Comparison of ENCODE assay signal across 21 cellular contexts in the genomic region with DNA sequence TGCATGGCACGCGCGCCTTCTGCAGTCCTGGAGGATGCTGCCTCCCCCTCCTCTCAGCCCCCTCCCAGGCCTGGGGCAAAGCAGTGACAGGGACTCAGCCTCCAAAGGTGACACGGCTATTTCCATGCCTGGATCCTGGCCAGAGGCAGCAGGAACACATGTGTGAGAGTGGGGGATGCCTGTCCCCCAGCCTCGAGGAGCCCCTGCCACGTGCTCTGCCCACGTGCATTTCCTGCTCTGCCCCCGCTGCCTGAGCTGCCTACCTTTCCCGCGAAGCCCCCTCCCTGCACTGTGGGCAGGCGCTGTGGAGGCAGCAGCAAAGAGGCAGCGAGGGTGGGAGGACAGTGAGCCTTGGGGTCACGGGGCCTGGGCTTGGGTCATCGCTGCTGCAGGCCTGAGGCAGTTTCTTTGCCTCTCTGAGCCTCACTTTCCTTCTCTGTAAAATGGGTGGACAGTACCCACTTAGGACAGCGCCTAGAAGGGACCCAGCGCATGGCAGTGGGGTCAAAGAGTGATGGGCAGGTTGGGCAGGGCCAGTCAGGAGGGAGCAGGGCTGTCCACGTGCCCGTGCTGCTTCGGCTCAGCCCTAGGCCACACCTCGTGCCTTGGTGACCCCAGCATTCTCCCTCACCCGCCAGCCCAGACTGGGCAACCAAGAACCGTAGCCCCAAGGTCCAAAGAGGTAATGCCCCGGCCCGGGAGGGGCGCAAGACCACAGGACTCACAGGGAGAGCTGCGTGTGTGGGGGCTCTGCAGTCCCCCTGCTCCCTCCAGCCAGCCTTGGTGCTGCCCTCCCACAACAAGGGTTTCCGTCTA. TPM values are rescaled to one million over a fixed set of nuclear protein-coding genes. Genes with fewer than 3 reads are reported as not detected.
DNase-seq lines count a peak whose midpoint lies in the region; ATAC-seq and TF ChIP-seq lines count a peak whose summit lies in the region.
"Had no signal": no experiment of that assay in that cellular context is flagged by ENCODE, and none has a peak within 500 bp of the region (broad histone marks: within the 10 kb centered on the region; RNA-seq: fewer than 3 reads in every experiment).

No MANE protein-coding gene starts in this region.

- H3K36me3 Mint-ChIP-seq in naive thymus-derived CD8-positive, alpha-beta T cell = no peaks in the 10 kb centered on the region

- peak overlapping the region in 1 of 2 experiments; percentile 49 for H3K14ac ChIP-seq in mesenchymal stem cell (ENCODE audit: low read length in 2 of 2)

- H3K27ac Mint-ChIP-seq in naive thymus-derived CD8-positive, alpha-beta T cell = no peak overlapping the region
- H3K27ac Mint-ChIP-seq: CD4-positive, alpha-beta T cell; GM23338 had no signal

- DNase-seq in BE2C (peak; percentile 43), mesenchymal stem cell (no peak), NCI-H82 (lab: John Stamatoyannopoulos, UW) (no peak)
- DNase-seq in naive thymus-derived CD8-positive, alpha-beta T cell = no peak
- no peak for DNase-seq in effector CD4-positive, alpha-beta T cell
- DNase-seq: CD4-positive, alpha-beta T cell; EL; Karpas-422; NCI-H1048; NCI-H1436; NCI-H1930; NCI-H2171 treated with DMSO at 0.1 percent for 48 hours; NCI-H510A; Peyer's patch; T-helper 9 cell had no signal

- peaks cover 31% of the 10 kb centered on the region for H3K4me1 ChIP-seq in BE2C
- H3K4me1 ChIP-seq in BLaER1 treated with 17β-estradiol and CSF1 and Interleukin-3, amounts not matched to agents 10 nM and 100 nM = peaks cover 18 to 61% (median 50%) of the 10 kb centered on the region in 10 experiments
- peaks cover 42% of the 10 kb centered on the region for H3K4me1 ChIP-seq in mesenchymal stem cell (ENCODE audit: control insufficient read depth, insufficient read depth, low read depth, low read length)
- H3K4me1 ChIP-seq: Peyer's patch had no signal

- no peak overlapping the region for H2AFZ ChIP-seq in mesenchymal stem cell (ENCODE audit: low read depth, low read length)
- H2AFZ ChIP-seq: GM23338 had no signal

- H3K27me3 ChIP-seq in BE2C (no peaks in the 10 kb centered on the region), mesenchymal stem cell (ENCODE audit: control insufficient read depth in 1 of 2, insufficient read depth in 1 of 2, low read length in 2 of 2) (peaks cover 9 to 10% of the 10 kb centered on the region in 2 experiments)
- no peaks in the 10 kb centered on the region for H3K27me3 ChIP-seq in BLaER1 treated with 17β-estradiol and CSF1 and Interleukin-3, amounts not matched to agents 10 nM and 100 nM
- H3K27me3 ChIP-seq: Peyer's patch had no signal

- H3K79me1 ChIP-seq in mesenchymal stem cell (replicated peaks; ENCODE audit: low read length, poor library complexity, severe bottlenecking) = no peaks in the 10 kb centered on the region

- WGBS in mesenchymal stem cell = 92% methylated on average over 27 of the region's 27 CpGs

- no peak overlapping the region for H3K4ac ChIP-seq in mesenchymal stem cell (ENCODE audit: low read depth in 1 of 2, low read length in 2 of 2)

- H3K4me2 ChIP-seq in BLaER1 treated with 17β-estradiol and CSF1 and Interleukin-3, amounts not matched to agents 10 nM and 100 nM = peak overlapping the region in 8 of 11 experiments; percentile 5 to 53 (median 18); a peak in 14 of 22 replicates
- H3K4me2 ChIP-seq in mesenchymal stem cell (ENCODE audit: low read length, poor library complexity, severe bottlenecking) = no peak overlapping the region
- H3K4me2 ChIP-seq: GM23338 had no signal

- no peak for TF ChIP-seq CTCF in BE2C (IDR thresholded peaks at IDR 0.05; ENCODE audit: low read depth, low read length)

- peak overlapping the region in 2 of 11 experiments; percentile 9 to 18; a peak in 2 of 22 replicates for H3K27ac ChIP-seq in BLaER1 treated with 17β-estradiol and CSF1 and Interleukin-3, amounts not matched to agents 10 nM and 100 nM
- H3K27ac ChIP-seq in angular gyrus (ENCODE audit: low read depth, low read length) (peak overlapping the region; percentile 34), mesenchymal stem cell (ENCODE audit: low read length, poor library complexity, severe bottlenecking) (no peak overlapping the region)
- H3K27ac ChIP-seq: Peyer's patch had no signal

- peak overlapping the region in 1 of 2 experiments; percentile 18 for H2BK12ac ChIP-seq in mesenchymal stem cell (ENCODE audit: low read length in 2 of 2)

- no peak overlapping the region for H3K4me3 ChIP-seq in BE2C (ENCODE audit: low read depth, low read length)
- no peak overlapping the region for H3K4me3 ChIP-seq in BLaER1 treated with 17β-estradiol and CSF1 and Interleukin-3, amounts not matched to agents 10 nM and 100 nM
- H3K4me3 ChIP-seq in mesenchymal stem cell (ENCODE audit: insufficient read depth in 1 of 2, low read depth in 1 of 2, low read length in 2 of 2) = no peak overlapping the region
- H3K4me3 ChIP-seq: GM12878, GM23338, Peyer's patch had no signal

- peak overlapping the region; percentile 54 for H2AK5ac ChIP-seq in mesenchymal stem cell (ENCODE audit: low read length, severe bottlenecking)

- H3K23ac ChIP-seq in mesenchymal stem cell (ENCODE audit: low read length in 2 of 2) = no peak overlapping the region

- no peak overlapping the region for H4K91ac ChIP-seq in mesenchymal stem cell (ENCODE audit: low read length)

- no peak overlapping the region for H2BK15ac ChIP-seq in mesenchymal stem cell (ENCODE audit: low read depth, poor library complexity, severe bottlenecking)

- H4K20me1 ChIP-seq in BLaER1 treated with 17β-estradiol and CSF1 and Interleukin-3, amounts not matched to agents 10 nM and 100 nM = peaks cover 0 to 93% (median 27%) of the 10 kb centered on the region in 11 experiments; a peak in 15 of 22 replicates

- H2BK5ac ChIP-seq in mesenchymal stem cell (ENCODE audit: low read depth, low read length, poor library complexity, severe bottlenecking) = no peak overlapping the region

- no peaks in the 10 kb centered on the region for H3K9me3 ChIP-seq in BE2C
- H3K9me3 ChIP-seq in BLaER1 treated with 17β-estradiol and CSF1 and Interleukin-3, amounts not matched to agents 10 nM and 100 nM (replicated peaks in 1 of 11) = no peaks in the 10 kb centered on the region
- H3K9me3 ChIP-seq in mesenchymal stem cell (ENCODE audit: control insufficient read depth, low read length) = no peaks in the 10 kb centered on the region
- H3K9me3 ChIP-seq: Peyer's patch had no signal

- H3K36me3 ChIP-seq in BE2C (no peaks in the 10 kb centered on the region), mesenchymal stem cell (ENCODE audit: control insufficient read depth in 1 of 2, insufficient read depth in 2 of 2, low read depth in 1 of 2, low read length in 2 of 2) (peaks cover 0 to 3% of the 10 kb centered on the region in 2 experiments)
- H3K36me3 ChIP-seq in BLaER1 treated with 17β-estradiol and CSF1 and Interleukin-3, amounts not matched to agents 10 nM and 100 nM = peaks cover 0 to 5% (median 0%) of the 10 kb centered on the region in 11 experiments; a peak in 1 of 22 replicates
- H3K36me3 ChIP-seq: Peyer's patch had no signal

- no peak overlapping the region for H3K18ac ChIP-seq in mesenchymal stem cell (ENCODE audit: low read depth in 1 of 2, low read length in 2 of 2)

- no peak for ATAC-seq in naive thymus-derived CD8-positive, alpha-beta T cell
- no peak for ATAC-seq in HG02588 (IDR thresholded peaks at IDR 0.05; ENCODE audit: unreplicated experiment)
- ATAC-seq: GM12878, GM23338, HCT116 had no signal

- H3K27me3 Mint-ChIP-seq in naive thymus-derived CD8-positive, alpha-beta T cell = no peaks in the 10 kb centered on the region
- H3K27me3 Mint-ChIP-seq: CD4-positive, alpha-beta T cell had no signal

- no peak overlapping the region for H2BK120ac ChIP-seq in mesenchymal stem cell (ENCODE audit: low read depth, low read length)

- POLR2A ChIA-PET in naive thymus-derived CD8-positive, alpha-beta T cell (lab: Charles Lee) = no interaction called here

- no peak overlapping the region for H4K8ac ChIP-seq in mesenchymal stem cell (ENCODE audit: low read length)

- peaks cover 0 to 5% (median 0%) of the 10 kb centered on the region in 4 donors for H3K4me1 Mint-ChIP-seq in naive thymus-derived CD8-positive, alpha-beta T cell

- no peak overlapping the region for H3K4me3 Mint-ChIP-seq in naive thymus-derived CD8-positive, alpha-beta T cell
- H3K4me3 Mint-ChIP-seq: CD4-positive, alpha-beta T cell; GM23338 had no signal

- H3K9me3 Mint-ChIP-seq in naive thymus-derived CD8-positive, alpha-beta T cell = no peaks in the 10 kb centered on the region
- H3K9me3 Mint-ChIP-seq: CD4-positive, alpha-beta T cell; GM23338 had no signal

- H3K9ac ChIP-seq in BLaER1 treated with 17β-estradiol and CSF1 and Interleukin-3, amounts not matched to agents 10 nM and 100 nM = no peak overlapping the region
- no peak overlapping the region for H3K9ac ChIP-seq in mesenchymal stem cell (ENCODE audit: low read length)

RNA-seq across cellular contexts. Expression of a gene that starts 48.6 kb away (rescaled TPM):
- polyA plus RNA-seq in BE2C (2012; ENCODE audit: insufficient read depth, insufficient read length, low read depth) = 4.3 TPM
- polyA plus RNA-seq in mesenchymal stem cell (2013, experiment 1 of 2) = 0.11 TPM
- polyA plus RNA-seq in mesenchymal stem cell (2013, experiment 2 of 2) = 0.10 TPM
- total RNA-seq in naive thymus-derived CD8-positive, alpha-beta T cell = not detected
- polyA plus RNA-seq in naive thymus-derived CD8-positive, alpha-beta T cell = not detected
- total RNA-seq: CD4-positive, alpha-beta T cell; GM12878 had no signal
